Comparison of ENCODE assay signal across 9 cellular contexts in the genomic region with DNA sequence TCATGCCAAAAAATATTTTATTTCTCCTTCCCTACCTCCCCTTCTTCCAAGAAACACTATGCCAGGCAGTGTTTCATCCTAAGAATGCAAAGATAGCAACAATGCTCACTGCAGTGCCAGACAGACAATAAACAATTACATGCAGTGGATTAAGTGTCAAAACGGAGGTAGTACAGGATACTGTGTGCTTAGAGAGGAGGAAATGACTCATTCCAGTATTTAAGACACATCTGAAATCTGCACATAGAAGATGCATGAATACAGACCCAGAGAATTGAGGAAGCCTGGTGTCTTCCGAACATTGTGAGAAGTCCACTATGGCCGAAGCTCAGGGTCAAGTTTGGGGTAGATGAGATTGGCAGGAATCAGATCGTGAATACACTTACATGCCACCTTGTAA.
DNase-seq lines count a peak whose midpoint lies in the region; ATAC-seq and TF ChIP-seq lines count a peak whose summit lies in the region.
"Had no signal": no experiment of that assay in that cellular context is flagged by ENCODE, and none has a peak within 500 bp of the region (broad histone marks: within the 10 kb centered on the region; RNA-seq: fewer than 3 reads in every experiment).

No MANE protein-coding gene starts in this region.

- no peaks in the 10 kb centered on the region for H3K27me3 Mint-ChIP-seq in glutamatergic neuron (ENCODE audit: unreplicated experiment)

- H3K36me3 ChIP-seq in prostate gland = no peaks in the 10 kb centered on the region
- H3K36me3 ChIP-seq in BE2C = no peaks in the 10 kb centered on the region

- H3K4me3 ChIP-seq in prostate gland (no peak overlapping the region), BE2C (ENCODE audit: low read depth, low read length) (no peak overlapping the region)

- H3K9me3 Mint-ChIP-seq in glutamatergic neuron (ENCODE audit: unreplicated experiment) = no peaks in the 10 kb centered on the region

- H3K4me1 ChIP-seq in prostate gland (replicated peaks) (no peaks in the 10 kb centered on the region), BE2C (no peaks in the 10 kb centered on the region)

- TF ChIP-seq POLR2A in prostate gland (IDR thresholded peaks at IDR 0.05) = no peak

- DNase-seq in CD1c-positive myeloid dendritic cell (ENCODE audit: extremely low spot score) = peak; percentile 32
- peak; percentile 43 for DNase-seq in SW480 (ENCODE audit: low spot score)
- no peak for DNase-seq in left ventricle myocardium superior
- no peak for DNase-seq in glutamatergic neuron
- no peak for DNase-seq in prostate gland (ENCODE audit: low spot score)
- no peak for DNase-seq in BE2C

- no peaks in the 10 kb centered on the region for H3K4me1 Mint-ChIP-seq in glutamatergic neuron (ENCODE audit: low read depth, unreplicated experiment)

- TF ChIP-seq CTCF in glutamatergic neuron (IDR thresholded peaks at IDR 0.05; ENCODE audit: partially characterized antibody, unreplicated experiment) (no peak), prostate gland (IDR thresholded peaks at IDR 0.05) (no peak), BE2C (IDR thresholded peaks at IDR 0.05; ENCODE audit: low read depth, low read length) (no peak)

- H3K9me3 ChIP-seq in prostate gland (no peaks in the 10 kb centered on the region), BE2C (no peaks in the 10 kb centered on the region)

- H3K36me3 Mint-ChIP-seq in glutamatergic neuron (ENCODE audit: unreplicated experiment) = no peaks in the 10 kb centered on the region

- intact Hi-C loops in left ventricle myocardium superior (cut with micrococcal nuclease) (no loop called here), prostate gland (cut with DNase I) (no loop called here)

- peak; percentile 41 for ATAC-seq in GM19324 (IDR thresholded peaks at IDR 0.05; ENCODE audit: low FRiP score, unreplicated experiment)
- ATAC-seq in HG03139 (IDR thresholded peaks at IDR 0.05; ENCODE audit: unreplicated experiment) = peak; percentile 60
- peak; percentile 55 for ATAC-seq in left ventricle myocardium superior

- no peak overlapping the region for H3K4me3 Mint-ChIP-seq in glutamatergic neuron (ENCODE audit: unreplicated experiment)

- no peak overlapping the region for H3K27ac Mint-ChIP-seq in glutamatergic neuron (ENCODE audit: unreplicated experiment)

- H3K27me3 ChIP-seq in prostate gland (replicated peaks; ENCODE audit: insufficient read depth) = no peaks in the 10 kb centered on the region
- no peaks in the 10 kb centered on the region for H3K27me3 ChIP-seq in BE2C

- WGBS in prostate gland = 55% methylated on average over 4 of the region's 4 CpGs

- no peak overlapping the region for H3K27ac ChIP-seq in prostate gland
- H3K27ac ChIP-seq: KMS-11 had no signal

Comparison
In these comparisons a context has a peak if more than half of its experiments do, and no peak if none do; other contexts are left out.
1. DNase-seq: peak in CD1c-positive myeloid dendritic cell (single experiment) and SW480 (single experiment); none in left ventricle myocardium superior (single experiment), glutamatergic neuron (single experiment), prostate gland (single experiment) and BE2C (single experiment).
2. Peak in every context shown above with its lines, with median percentiles within 50 percentile points of each other: ATAC-seq.